8 cellular contexts compared by ENCODE assay signal in the genomic region with DNA sequence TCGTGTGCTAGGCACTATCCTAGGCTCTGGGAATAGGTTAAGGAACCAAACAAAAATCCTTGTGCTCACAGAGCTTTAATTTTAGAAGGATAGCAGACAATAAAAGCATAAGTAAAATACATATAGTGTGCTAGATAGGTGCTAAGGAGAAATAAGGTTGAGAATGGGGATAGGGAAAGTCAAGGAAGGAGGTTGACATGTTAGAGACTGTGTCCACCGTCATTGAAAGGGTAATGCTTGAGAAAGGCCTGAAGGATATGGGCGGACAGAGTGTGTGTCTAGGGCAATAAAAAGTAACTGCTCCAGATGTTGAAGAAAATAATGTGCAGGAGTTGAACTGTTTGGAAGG. TPM values are rescaled to one million over a fixed set of nuclear protein-coding genes. Genes with fewer than 3 reads are reported as not detected.
DNase-seq lines count a peak whose midpoint lies in the region; ATAC-seq, FAIRE-seq and TF ChIP-seq lines count a peak whose summit lies in the region.

No MANE protein-coding gene starts in this region.

- no peak overlapping the region for H3K27ac ChIP-seq in keratinocyte (ENCODE audit: control insufficient read depth, insufficient read depth, low read length)

- no peaks in the 10 kb centered on the region for H4K20me1 ChIP-seq in keratinocyte (ENCODE audit: control insufficient read depth, extremely low read depth, insufficient read depth, low read length)

- peaks cover 9% of the 10 kb centered on the region for H3K4me1 ChIP-seq in keratinocyte (ENCODE audit: control insufficient read depth, extremely low read depth, insufficient read depth, low read length)

- TF ChIP-seq CTCF in WTC11 (IDR thresholded peaks at IDR 0.05) (no peak), keratinocyte (optimal IDR thresholded peaks at IDR 0.05 in 1 of 3, IDR thresholded peaks at IDR 0.05 in 1 of 3, conservative IDR thresholded peaks at IDR 0.05 in 1 of 3; ENCODE audit: extremely low read depth in 1 of 3, insufficient read depth in 2 of 3, low read length in 3 of 3) (no peak), type B pancreatic cell (conservative IDR thresholded peaks at IDR 0.05) (no peak), omental fat pad (IDR thresholded peaks at IDR 0.05) (no peak)

- POLR2A ChIA-PET in WTC11 (lab: Charles Lee) = no interaction called here

- H3K27me3 Mint-ChIP-seq in activated naive CD4-positive, alpha-beta T cell treated with anti-CD3 and anti-CD28 coated beads, Interleukin-2, amount 10 ng/mL, durations not matched to agents 7 days and 5 days = peaks cover 34% of the 10 kb centered on the region
- peaks cover 60% of the 10 kb centered on the region for H3K27me3 Mint-ChIP-seq in WTC11 (ENCODE audit: low read depth)
- peaks cover 65% of the 10 kb centered on the region for H3K27me3 Mint-ChIP-seq in type B pancreatic cell

- no peak for FAIRE-seq in keratinocyte (lab: Jason Lieb, UNC)

- H3K36me3 ChIP-seq in keratinocyte (ENCODE audit: control insufficient read depth in 2 of 2, extremely low read depth in 1 of 2, insufficient read depth in 2 of 2, low read length in 2 of 2) = no peaks in the 10 kb centered on the region

- no peak for ATAC-seq in WTC11
- ATAC-seq in HG02798 (IDR thresholded peaks at IDR 0.05; ENCODE audit: poor library complexity, unreplicated experiment) = no peak
- ATAC-seq in omental fat pad (ENCODE audit: low FRiP score) = no peak

- peaks cover 33% of the 10 kb centered on the region for H3K4me1 Mint-ChIP-seq in activated naive CD4-positive, alpha-beta T cell treated with anti-CD3 and anti-CD28 coated beads, Interleukin-2, amount 10 ng/mL, durations not matched to agents 7 days and 5 days
- H3K4me1 Mint-ChIP-seq in WTC11 (peaks cover 19% of the 10 kb centered on the region), type B pancreatic cell (ENCODE audit: unreplicated experiment) (no peaks in the 10 kb centered on the region)

- no peaks in the 10 kb centered on the region for H3K27me3 ChIP-seq in keratinocyte (ENCODE audit: control insufficient read depth, extremely low read depth, insufficient read depth, low read length)

- CTCF ChIA-PET in activated naive CD4-positive, alpha-beta T cell treated with anti-CD3 and anti-CD28 coated beads, Interleukin-2, amount 10 ng/mL, durations not matched to agents 7 days and 5 days (lab: Charles Lee) = interaction anchor here (0.6 to 3.0 kb wide), 5 partner anchors 24 to 258 kb away, joined by 3 to 26 read pairs (median 4); no protein-coding TSS in a partner anchor
- CTCF ChIA-PET in WTC11 (lab: Charles Lee) = interaction anchor here (1.8 kb wide), 1 partner anchor 24 kb away, joined by 17 read pairs; no protein-coding TSS in a partner anchor

- peak overlapping the region; percentile 76 for H3K27ac Mint-ChIP-seq in activated naive CD4-positive, alpha-beta T cell treated with anti-CD3 and anti-CD28 coated beads, Interleukin-2, amount 10 ng/mL, durations not matched to agents 7 days and 5 days
- no peak overlapping the region for H3K27ac Mint-ChIP-seq in WTC11
- peak overlapping the region; percentile 74 for H3K27ac Mint-ChIP-seq in type B pancreatic cell

- H3K36me3 Mint-ChIP-seq in activated naive CD4-positive, alpha-beta T cell treated with anti-CD3 and anti-CD28 coated beads, Interleukin-2, amount 10 ng/mL, durations not matched to agents 7 days and 5 days = peaks cover 3% of the 10 kb centered on the region
- no peaks in the 10 kb centered on the region for H3K36me3 Mint-ChIP-seq in WTC11
- H3K36me3 Mint-ChIP-seq in type B pancreatic cell = peaks cover 3% of the 10 kb centered on the region

- H3K9ac ChIP-seq in keratinocyte (ENCODE audit: control insufficient read depth, extremely low read depth, insufficient read depth, low read length) = peak overlapping the region; percentile 36

- H3K4me3 Mint-ChIP-seq in activated naive CD4-positive, alpha-beta T cell treated with anti-CD3 and anti-CD28 coated beads, Interleukin-2, amount 10 ng/mL, durations not matched to agents 7 days and 5 days = peak overlapping the region; percentile 84
- peak overlapping the region; percentile 86 for H3K4me3 Mint-ChIP-seq in WTC11
- H3K4me3 Mint-ChIP-seq in type B pancreatic cell = peak overlapping the region; percentile 93

- dilution Hi-C loops in keratinocyte (cut with MboI; ENCODE audit: extremely low pct_ligation_motif_present, low sequenced_read_pairs) = no loop called here

- H3K4me3 ChIP-seq in keratinocyte (ENCODE audit: control insufficient read depth in 2 of 3, extremely low read depth in 1 of 3, insufficient read depth in 2 of 3, low read depth in 1 of 3, low read length in 3 of 3) = peak overlapping the region; percentile 77 to 83 (median 79)

- H3K9me3 ChIP-seq in keratinocyte (ENCODE audit: control insufficient read depth, low read depth, low read length) = no peaks in the 10 kb centered on the region

- H3K4me2 ChIP-seq in keratinocyte (ENCODE audit: control insufficient read depth, extremely low read depth, insufficient read depth, low read depth, low read length) = peak overlapping the region; percentile 86

- peak overlapping the region; percentile 93 for H2AFZ ChIP-seq in keratinocyte (ENCODE audit: control insufficient read depth, low read length)

- no peaks in the 10 kb centered on the region for H3K9me1 ChIP-seq in keratinocyte (ENCODE audit: control insufficient read depth, extremely low read depth, insufficient read depth, low read length)

- no peaks in the 10 kb centered on the region for H3K79me2 ChIP-seq in keratinocyte (ENCODE audit: control insufficient read depth, insufficient read depth, low read length)

- no peak for DNase-seq in activated naive CD4-positive, alpha-beta T cell treated with anti-CD3 and anti-CD28 coated beads, Interleukin-2, amount 10 ng/mL, durations not matched to agents 7 days and 5 days
- no peak for DNase-seq in activated naive CD4-positive, alpha-beta T cell treated with Interleukin-2 at 50 U/mL for 16 hours
- DNase-seq in WTC11 (ENCODE audit: low spot score) = no peak
- DNase-seq in keratinocyte (ENCODE audit: low read depth, low spot score) = no peak
- DNase-seq in type B pancreatic cell (ENCODE audit: extremely low spot score, unreplicated experiment) = no peak
- DNase-seq in SKM-1 (lab: John Stamatoyannopoulos, UW; ENCODE audit: unreplicated experiment) = no peak
- DNase-seq in omental fat pad (ENCODE audit: low spot score) = no peak

- H3K9me3 Mint-ChIP-seq in activated naive CD4-positive, alpha-beta T cell treated with anti-CD3 and anti-CD28 coated beads, Interleukin-2, amount 10 ng/mL, durations not matched to agents 7 days and 5 days = no peaks in the 10 kb centered on the region
- peaks cover 10% of the 10 kb centered on the region; the same call in 1 of the 2 replicates for H3K9me3 Mint-ChIP-seq in WTC11
- H3K9me3 Mint-ChIP-seq in type B pancreatic cell = no peaks in the 10 kb centered on the region

TF ChIP-seq in WTC11, 78 proteins besides CTCF, POLR2A, EP300 and RAD21 (continues in another document):
- TF ChIP-seq, protein P1, sequence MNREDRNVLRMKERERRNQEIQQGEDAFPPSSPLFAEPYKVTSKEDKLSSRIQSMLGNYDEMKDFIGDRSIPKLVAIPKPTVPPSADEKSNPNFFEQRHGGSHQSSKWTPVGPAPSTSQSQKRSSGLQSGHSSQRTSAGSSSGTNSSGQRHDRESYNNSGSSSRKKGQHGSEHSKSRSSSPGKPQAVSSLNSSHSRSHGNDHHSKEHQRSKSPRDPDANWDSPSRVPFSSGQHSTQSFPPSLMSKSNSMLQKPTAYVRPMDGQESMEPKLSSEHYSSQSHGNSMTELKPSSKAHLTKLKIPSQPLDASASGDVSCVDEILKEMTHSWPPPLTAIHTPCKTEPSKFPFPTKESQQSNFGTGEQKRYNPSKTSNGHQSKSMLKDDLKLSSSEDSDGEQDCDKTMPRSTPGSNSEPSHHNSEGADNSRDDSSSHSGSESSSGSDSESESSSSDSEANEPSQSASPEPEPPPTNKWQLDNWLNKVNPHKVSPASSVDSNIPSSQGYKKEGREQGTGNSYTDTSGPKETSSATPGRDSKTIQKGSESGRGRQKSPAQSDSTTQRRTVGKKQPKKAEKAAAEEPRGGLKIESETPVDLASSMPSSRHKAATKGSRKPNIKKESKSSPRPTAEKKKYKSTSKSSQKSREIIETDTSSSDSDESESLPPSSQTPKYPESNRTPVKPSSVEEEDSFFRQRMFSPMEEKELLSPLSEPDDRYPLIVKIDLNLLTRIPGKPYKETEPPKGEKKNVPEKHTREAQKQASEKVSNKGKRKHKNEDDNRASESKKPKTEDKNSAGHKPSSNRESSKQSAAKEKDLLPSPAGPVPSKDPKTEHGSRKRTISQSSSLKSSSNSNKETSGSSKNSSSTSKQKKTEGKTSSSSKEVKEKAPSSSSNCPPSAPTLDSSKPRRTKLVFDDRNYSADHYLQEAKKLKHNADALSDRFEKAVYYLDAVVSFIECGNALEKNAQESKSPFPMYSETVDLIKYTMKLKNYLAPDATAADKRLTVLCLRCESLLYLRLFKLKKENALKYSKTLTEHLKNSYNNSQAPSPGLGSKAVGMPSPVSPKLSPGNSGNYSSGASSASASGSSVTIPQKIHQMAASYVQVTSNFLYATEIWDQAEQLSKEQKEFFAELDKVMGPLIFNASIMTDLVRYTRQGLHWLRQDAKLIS (CRISPR knock-in tag; IDR thresholded peaks at IDR 0.05; ENCODE audit: borderline replicate concordance) = no peak
- TF ChIP-seq, protein P2, sequence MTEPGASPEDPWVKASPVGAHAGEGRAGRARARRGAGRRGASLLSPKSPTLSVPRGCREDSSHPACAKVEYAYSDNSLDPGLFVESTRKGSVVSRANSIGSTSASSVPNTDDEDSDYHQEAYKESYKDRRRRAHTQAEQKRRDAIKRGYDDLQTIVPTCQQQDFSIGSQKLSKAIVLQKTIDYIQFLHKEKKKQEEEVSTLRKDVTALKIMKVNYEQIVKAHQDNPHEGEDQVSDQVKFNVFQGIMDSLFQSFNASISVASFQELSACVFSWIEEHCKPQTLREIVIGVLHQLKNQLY (CRISPR knock-in tag; IDR thresholded peaks at IDR 0.05) = no peak

RNA-seq across cellular contexts. Expression of a gene that starts 0.5 kb away (rescaled TPM):
- total RNA-seq in WTC11 (2021) (2.3 to 2.8 TPM (median 2.5 TPM) in 3 replicates), type B pancreatic cell (ENCODE audit: low replicate concordance) (7.6 and 12.7 TPM in 2 replicates), omental fat pad (10 to 100 TPM in 2 of 4 donors, 1 to 10 TPM in 2; 8.0 to 18.1 (median 11.1) TPM)
- polyA plus RNA-seq in keratinocyte = 7.3 to 10.5 TPM (median 8.7 TPM) in 3 replicates
- 3.1 TPM for polyA plus RNA-seq in keratinocyte (2011; ENCODE audit: low read depth)
- polyA plus RNA-seq in keratinocyte (2011; cell fraction: cytosol; rRNA removed) = 4.8 and 8.8 TPM in 2 replicates
- 9.4 and 11.1 TPM in 2 replicates for polyA plus RNA-seq in keratinocyte (2011; cell fraction: nucleus; rRNA removed)
- 3.4 and 8.0 TPM in 2 replicates for polyA plus RNA-seq in keratinocyte (2012; ENCODE audit: low replicate concordance)
- 4.2 to 10.5 TPM (median 5.9 TPM) in 3 replicates for polyA minus RNA-seq in keratinocyte
- 2.7 TPM for polyA minus RNA-seq in keratinocyte (2011; cell fraction: cytosol; rRNA and poly(A)+ RNA removed)
- 5.7 and 12.6 TPM in 2 replicates for polyA minus RNA-seq in keratinocyte (2011; cell fraction: nucleus; rRNA and poly(A)+ RNA removed)
